ENCODE assay signal across 9 cellular contexts in genomic region chr4:77072195-77072753, GRCh38. TPM values are rescaled to one million over a fixed set of nuclear protein-coding genes. Genes with fewer than 3 reads are reported as not detected.
DNase-seq lines count a peak whose midpoint lies in the region; ATAC-seq and TF ChIP-seq lines count a peak whose summit lies in the region.
"Had no signal": no experiment of that assay in that cellular context is flagged by ENCODE, and none has a peak within 500 bp of the region (broad histone marks: within the 10 kb centered on the region; RNA-seq: fewer than 3 reads in every experiment).

No MANE protein-coding gene starts in this region.

- no peak overlapping the region for H2AK5ac ChIP-seq in H9 (ENCODE audit: insufficient read length, low read length)

- no peak overlapping the region for H2AFZ ChIP-seq in smooth muscle cell (ENCODE audit: low read depth)
- H2AFZ ChIP-seq in H9 (ENCODE audit: low read length) = no peak overlapping the region

- H3K4me1 Mint-ChIP-seq in activated CD4-positive, alpha-beta memory T cell treated with anti-CD3 and anti-CD28 coated beads for 36 hours (ENCODE audit: low read depth) = peaks cover 37% of the 10 kb centered on the region
- peaks cover 46% of the 10 kb centered on the region for H3K4me1 Mint-ChIP-seq in activated CD4-positive, alpha-beta memory T cell treated with anti-CD3 and anti-CD28 coated beads, Interleukin-2, amount 10 ng/mL, durations not matched to agents 7 days and 5 days
- peaks cover 28 to 32% of the 10 kb centered on the region in 2 experiments for H3K4me1 Mint-ChIP-seq in H9

- 82% methylated on average over 4 of the region's 5 CpGs for WGBS in smooth muscle cell (ENCODE audit: low lambda C conversion rate)
- no CpG with 5 or more reads among the region's 5 CpGs for WGBS in H9 (ENCODE audit: extremely low coverage, insufficient read length, low lambda C conversion rate)

- H2BK20ac ChIP-seq in H9 (ENCODE audit: low read depth, low read length, poor library complexity, severe bottlenecking) = no peak overlapping the region

- no peaks in the 10 kb centered on the region for H3K36me3 ChIP-seq in smooth muscle cell (ENCODE audit: low read depth)

- H3K9me3 ChIP-seq in smooth muscle cell (replicated peaks; ENCODE audit: low read depth) (no peaks in the 10 kb centered on the region), H9 (ENCODE audit: control insufficient read depth, low read depth, low read length) (no peaks in the 10 kb centered on the region)

- ATAC-seq in HG02981 (IDR thresholded peaks at IDR 0.05; ENCODE audit: unreplicated experiment) = no peak

- H3K9ac ChIP-seq in smooth muscle cell (ENCODE audit: low read depth) = no peak overlapping the region
- no peak overlapping the region for H3K9ac ChIP-seq in H9 (ENCODE audit: extremely low read depth, insufficient read length, low read length)

- H3K79me2 ChIP-seq in smooth muscle cell (ENCODE audit: low read depth) (peaks cover 89% of the 10 kb centered on the region), H9 (ENCODE audit: insufficient read depth, low read length) (peaks cover 50% of the 10 kb centered on the region)

- H2BK12ac ChIP-seq in H9 (ENCODE audit: insufficient read length, low read depth, low read length) = no peak overlapping the region

- no peak overlapping the region for H2BK120ac ChIP-seq in H9 (ENCODE audit: low read depth, low read length, poor library complexity, severe bottlenecking)

- H3K4me1 ChIP-seq in smooth muscle cell (ENCODE audit: low read depth) (peaks cover 38% of the 10 kb centered on the region), H9 (ENCODE audit: insufficient read depth, low read length) (peaks cover 10% of the 10 kb centered on the region)

- no peak overlapping the region for H3K23ac ChIP-seq in H9 (ENCODE audit: insufficient read length, low read depth, low read length)

- CTCF ChIA-PET in activated CD4-positive, alpha-beta memory T cell treated with anti-CD3 and anti-CD28 coated beads for 36 hours (lab: Charles Lee) = interaction anchor here (0.7 to 3.2 kb wide), 4 partner anchors 20 to 547 kb away, joined by 3 to 12 read pairs (median 7); no protein-coding TSS in a partner anchor
- CTCF ChIA-PET in activated CD4-positive, alpha-beta memory T cell treated with anti-CD3 and anti-CD28 coated beads, Interleukin-2, amount 10 ng/mL, durations not matched to agents 7 days and 5 days (lab: Charles Lee) = interaction anchor here (0.6 to 3.2 kb wide), 6 partner anchors 25 to 152 kb away, joined by 3 to 16 read pairs (median 5); no protein-coding TSS in a partner anchor

- H3T11ph ChIP-seq in H9 (ENCODE audit: low read length) = no peak overlapping the region

- no peak overlapping the region for H4K5ac ChIP-seq in H9 (ENCODE audit: insufficient read length, low read depth, low read length)

- H3K27me3 ChIP-seq in smooth muscle cell (ENCODE audit: low read depth) = no peaks in the 10 kb centered on the region
- H3K27me3 ChIP-seq in H9 (ENCODE audit: insufficient read depth, low read length) = no peaks in the 10 kb centered on the region

- H3K4me2 ChIP-seq in smooth muscle cell (peak overlapping the region; percentile 93), H9 (ENCODE audit: insufficient read depth, insufficient read length, low read length) (no peak overlapping the region)

- TF ChIP-seq CTCF in epithelial cell of esophagus (IDR thresholded peaks at IDR 0.05; ENCODE audit: insufficient read depth, low read depth, low read length, missing control alignments) = no peak
- TF ChIP-seq CTCF in smooth muscle cell (IDR thresholded peaks at IDR 0.05; ENCODE audit: borderline replicate concordance, insufficient read depth, poor library complexity, severe bottlenecking) = no peak
- TF ChIP-seq CTCF in H9 (conservative IDR thresholded peaks at IDR 0.05) = no peak

- H3K4ac ChIP-seq in H9 (ENCODE audit: low read depth, low read length) = no peak overlapping the region

- peaks cover 12% of the 10 kb centered on the region for H3K23me2 ChIP-seq in H9 (ENCODE audit: insufficient read length, low read depth, low read length, poor library complexity, severe bottlenecking)

- no peak overlapping the region for H3K14ac ChIP-seq in H9 (ENCODE audit: insufficient read depth, low read length)

- intact Hi-C loops in activated CD4-positive, alpha-beta memory T cell treated with anti-CD3 and anti-CD28 coated beads for 36 hours (cut with micrococcal nuclease) = loop anchor here (10.0 kb wide), 2 partner anchors 753 to 1347 kb away; partner anchors contain the start of gene USO1

- H3F3A ChIP-seq in smooth muscle cell (ENCODE audit: low read depth) = peaks cover 4% of the 10 kb centered on the region

- H3K27ac ChIP-seq in smooth muscle cell (ENCODE audit: low read depth) = peak overlapping the region; percentile 100
- H3K27ac ChIP-seq in H9 (ENCODE audit: insufficient read length, low read depth, low read length) = no peak overlapping the region
- H3K27ac ChIP-seq: C4-2B had no signal

- H3K56ac ChIP-seq in H9 (ENCODE audit: insufficient read length, low read depth, low read length) = no peak overlapping the region

- H4K91ac ChIP-seq in H9 (ENCODE audit: insufficient read length, low read depth, low read length) = no peak overlapping the region

- no peak overlapping the region for H3K4me3 Mint-ChIP-seq in activated CD4-positive, alpha-beta memory T cell treated with anti-CD3 and anti-CD28 coated beads for 36 hours
- no peak overlapping the region for H3K4me3 Mint-ChIP-seq in activated CD4-positive, alpha-beta memory T cell treated with anti-CD3 and anti-CD28 coated beads, Interleukin-2, amount 10 ng/mL, durations not matched to agents 7 days and 5 days
- H3K4me3 Mint-ChIP-seq in H9 = no peak overlapping the region

- H4K20me1 ChIP-seq in smooth muscle cell (ENCODE audit: low read depth) (peaks cover 79% of the 10 kb centered on the region), H9 (ENCODE audit: control insufficient read depth, insufficient read depth, insufficient read length) (no peaks in the 10 kb centered on the region)

- peaks cover 4% of the 10 kb centered on the region for H3K79me1 ChIP-seq in H9 (ENCODE audit: insufficient read depth, low read depth, low read length, poor library complexity, severe bottlenecking)

- H3K27me3 Mint-ChIP-seq in activated CD4-positive, alpha-beta memory T cell treated with anti-CD3 and anti-CD28 coated beads for 36 hours = no peaks in the 10 kb centered on the region
- peaks cover 3% of the 10 kb centered on the region for H3K27me3 Mint-ChIP-seq in activated CD4-positive, alpha-beta memory T cell treated with anti-CD3 and anti-CD28 coated beads, Interleukin-2, amount 10 ng/mL, durations not matched to agents 7 days and 5 days
- H3K27me3 Mint-ChIP-seq in H9 (ENCODE audit: low read depth) = peaks cover 3% of the 10 kb centered on the region

- no peak overlapping the region for H2BK5ac ChIP-seq in H9 (ENCODE audit: insufficient read length, low read length)

- POLR2A ChIA-PET in activated CD4-positive, alpha-beta memory T cell treated with anti-CD3 and anti-CD28 coated beads for 36 hours (lab: Charles Lee) = interaction anchor here (0.6 kb wide), 1 partner anchor 115 kb away, joined by 3 read pairs; no protein-coding TSS in a partner anchor
- POLR2A ChIA-PET in activated CD4-positive, alpha-beta memory T cell treated with anti-CD3 and anti-CD28 coated beads, Interleukin-2, amount 10 ng/mL, durations not matched to agents 7 days and 5 days (lab: Charles Lee) = interaction anchor here (0.9 to 1.7 kb wide), 2 partner anchors 77 to 123 kb away, joined by 3 to 5 read pairs; no protein-coding TSS in a partner anchor

- H4K8ac ChIP-seq in H9 (replicated peaks; ENCODE audit: insufficient read length, low read depth, low read length) = no peak overlapping the region

- H3K4me3 ChIP-seq in epithelial cell of esophagus (ENCODE audit: low read length) = no peak overlapping the region
- peak overlapping the region; percentile 99 for H3K4me3 ChIP-seq in smooth muscle cell

- H2BK15ac ChIP-seq in H9 (ENCODE audit: low read depth, low read length) = no peak overlapping the region

- H3K9me3 Mint-ChIP-seq in activated CD4-positive, alpha-beta memory T cell treated with anti-CD3 and anti-CD28 coated beads for 36 hours = no peaks in the 10 kb centered on the region
- H3K9me3 Mint-ChIP-seq in activated CD4-positive, alpha-beta memory T cell treated with anti-CD3 and anti-CD28 coated beads, Interleukin-2, amount 10 ng/mL, durations not matched to agents 7 days and 5 days = no peaks in the 10 kb centered on the region
- peaks cover 0 to 3% of the 10 kb centered on the region in 2 experiments; a peak in 1 of 5 replicates for H3K9me3 Mint-ChIP-seq in H9

- no peak overlapping the region for H3K18ac ChIP-seq in H9 (ENCODE audit: insufficient read length, low read depth, low read length)

- H3K36me3 Mint-ChIP-seq in activated CD4-positive, alpha-beta memory T cell treated with anti-CD3 and anti-CD28 coated beads for 36 hours = peaks cover 12% of the 10 kb centered on the region
- H3K36me3 Mint-ChIP-seq in activated CD4-positive, alpha-beta memory T cell treated with anti-CD3 and anti-CD28 coated beads, Interleukin-2, amount 10 ng/mL, durations not matched to agents 7 days and 5 days (ENCODE audit: low read depth) = peaks cover 32% of the 10 kb centered on the region
- peaks cover 0 to 9% (median 8%) of the 10 kb centered on the region in 3 experiments; a peak in 3 of 7 replicates for H3K36me3 Mint-ChIP-seq in H9 (ENCODE audit: insufficient read depth in 1 of 3, low read depth in 3 of 3)

- no peak overlapping the region for H3K27ac Mint-ChIP-seq in activated CD4-positive, alpha-beta memory T cell treated with anti-CD3 and anti-CD28 coated beads for 36 hours
- no peak overlapping the region for H3K27ac Mint-ChIP-seq in activated CD4-positive, alpha-beta memory T cell treated with anti-CD3 and anti-CD28 coated beads, Interleukin-2, amount 10 ng/mL, durations not matched to agents 7 days and 5 days
- no peak overlapping the region; a peak in 1 of 7 replicates for H3K27ac Mint-ChIP-seq in H9

- peak; percentile 35 for DNase-seq in activated CD4-positive, alpha-beta memory T cell treated with anti-CD3 and anti-CD28 coated beads for 36 hours
- no peak for DNase-seq in activated CD4-positive, alpha-beta memory T cell treated with anti-CD3 and anti-CD28 coated beads, Interleukin-2, amount 10 ng/mL, durations not matched to agents 7 days and 5 days
- DNase-seq in T-helper 1 cell = peak in 4 of 5 donors; percentile 12 to 45 (median 40)
- DNase-seq in epithelial cell of esophagus (ENCODE audit: low read depth) = peak; percentile 94
- no peak for DNase-seq in smooth muscle cell (lab: John Stamatoyannopoulos, UW; ENCODE audit: unreplicated experiment)
- DNase-seq in anterior cingulate cortex (lab: John Stamatoyannopoulos, UW) = no peak
- no peak for DNase-seq in H9

RNA-seq across cellular contexts. Expression of gene CCNI, which starts 3.5 kb away (rescaled TPM):
- 100 to 1,000 TPM; 259 to 264 TPM for total RNA-seq in activated CD4-positive, alpha-beta memory T cell treated with anti-CD3 and anti-CD28 coated beads for 36 hours
- total RNA-seq in activated CD4-positive, alpha-beta memory T cell treated with anti-CD3 and anti-CD28 coated beads, Interleukin-2, amount 10 ng/mL, durations not matched to agents 7 days and 5 days = 100 to 1,000 TPM; 244 to 246 TPM
- total RNA-seq in smooth muscle cell = 222 and 245 TPM in 2 replicates
- polyA plus RNA-seq in smooth muscle cell = 205 and 230 TPM in 2 replicates
- total RNA-seq in H9 (2021) = 233 and 240 TPM in 2 replicates

Comparison
In these comparisons a context has a peak if more than half of its experiments do, and no peak if none do; other contexts are left out.
1. DNase-seq: peak in activated CD4-positive, alpha-beta memory T cell treated with anti-CD3 and anti-CD28 coated beads for 36 hours (single experiment), T-helper 1 cell (4 of 5) and epithelial cell of esophagus (single experiment); none in activated CD4-positive, alpha-beta memory T cell treated with anti-CD3 and anti-CD28 coated beads, Interleukin-2, amount 10 ng/mL, durations not matched to agents 7 days and 5 days (single experiment), smooth muscle cell (single experiment), anterior cingulate cortex (0 of 58) and H9 (single experiment).